ENCODE assay signal across 17 cellular contexts in the genomic region with DNA sequence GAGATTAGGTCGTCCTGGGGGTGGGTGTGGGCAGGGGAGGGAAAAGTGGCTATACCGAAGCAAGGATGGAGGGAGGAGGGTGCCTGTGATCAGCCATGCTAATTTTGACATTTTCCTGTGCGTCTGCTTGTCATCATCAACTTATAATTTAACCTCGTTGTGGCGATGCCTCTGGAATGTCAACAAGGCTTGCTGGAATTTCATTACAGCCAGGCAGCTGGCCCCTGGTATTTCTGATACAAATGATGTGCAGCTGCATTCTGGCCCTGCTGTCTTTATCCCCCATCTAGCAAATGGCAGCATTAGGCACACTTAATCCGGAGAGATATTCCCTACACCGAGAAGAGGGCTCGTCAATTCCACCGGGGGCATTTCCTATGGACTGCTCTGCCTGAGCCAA.
DNase-seq lines count a peak whose midpoint lies in the region; FAIRE-seq and TF ChIP-seq lines count a peak whose summit lies in the region.
"Had no signal": no experiment of that assay in that cellular context is flagged by ENCODE, and none has a peak within 500 bp of the region (broad histone marks: within the 10 kb centered on the region; RNA-seq: fewer than 3 reads in every experiment).

No MANE protein-coding gene starts in this region.

- no peak for TF ChIP-seq POLR2A in stomach (IDR thresholded peaks at IDR 0.05)

- no peaks in the 10 kb centered on the region for H3K36me3 ChIP-seq in stomach
- H3K36me3 ChIP-seq: BLaER1 had no signal

- no peak for TF ChIP-seq CTCF in stomach (IDR thresholded peaks at IDR 0.05)

- DNase-seq in NCI-H748 (lab: John Stamatoyannopoulos, UW; ENCODE audit: unreplicated experiment) (peak; percentile 41), NCI-H748 treated with DMSO at 0.1 percent for 48 hours (lab: John Stamatoyannopoulos, UW) (no peak), SK-N-DZ (ENCODE audit: low spot score) (peak; percentile 96), islet precursor cell (peak; percentile 75), urothelium cell line (ENCODE audit: low spot score) (no peak), AG08395 (ENCODE audit: low spot score) (no peak), NCI-H187 treated with DMSO at 0.1 percent for 48 hours (lab: John Stamatoyannopoulos, UW) (no peak), stomach (no peak)
- DNase-seq: 8988T; Calu3; CD8-positive, alpha-beta T cell; NCI-H1417 treated with DMSO at 0.1 percent for 48 hours; NCI-H446 treated with DMSO at 0.1 percent for 48 hours; SHP77 had no signal

- no peak overlapping the region for H3K4me3 ChIP-seq in stomach
- H3K4me3 ChIP-seq: BLaER1, K562 had no signal

- H3K9me3 ChIP-seq in stomach = no peaks in the 10 kb centered on the region

- H3K27ac ChIP-seq in stomach = no peak overlapping the region
- H3K27ac ChIP-seq: BLaER1 had no signal

- TF ChIP-seq EP300 in stomach (IDR thresholded peaks at IDR 0.05) = no peak

- WGBS in stomach, 5 donors = 52 to 79% (median 61%) methylated on average over 9 of the region's 9 CpGs

- intact Hi-C loops in stomach (cut with DNase I; ENCODE audit: low total_unique reads) = no loop called here

- no peaks in the 10 kb centered on the region for H3K27me3 ChIP-seq in stomach
- H3K27me3 ChIP-seq: BLaER1 had no signal

- FAIRE-seq in urothelium cell line (lab: Jason Lieb, UNC) = peak; percentile 9
- FAIRE-seq: H1, K562 had no signal

- peaks cover 0 to 9% (median 7%) of the 10 kb centered on the region in 4 donors for H3K4me1 ChIP-seq in stomach

Comparison
In these comparisons a context has a peak if more than half of its experiments do, and no peak if none do; other contexts are left out.
1. DNase-seq: peak in NCI-H748 (single experiment), SK-N-DZ (single experiment) and islet precursor cell (single experiment); none in NCI-H748 treated with DMSO at 0.1 percent for 48 hours (single experiment), urothelium cell line (single experiment), AG08395 (single experiment), NCI-H187 treated with DMSO at 0.1 percent for 48 hours (single experiment) and stomach (single experiment).